Comparison of ENCODE assay signal across 12 cellular contexts in the genomic region with DNA sequence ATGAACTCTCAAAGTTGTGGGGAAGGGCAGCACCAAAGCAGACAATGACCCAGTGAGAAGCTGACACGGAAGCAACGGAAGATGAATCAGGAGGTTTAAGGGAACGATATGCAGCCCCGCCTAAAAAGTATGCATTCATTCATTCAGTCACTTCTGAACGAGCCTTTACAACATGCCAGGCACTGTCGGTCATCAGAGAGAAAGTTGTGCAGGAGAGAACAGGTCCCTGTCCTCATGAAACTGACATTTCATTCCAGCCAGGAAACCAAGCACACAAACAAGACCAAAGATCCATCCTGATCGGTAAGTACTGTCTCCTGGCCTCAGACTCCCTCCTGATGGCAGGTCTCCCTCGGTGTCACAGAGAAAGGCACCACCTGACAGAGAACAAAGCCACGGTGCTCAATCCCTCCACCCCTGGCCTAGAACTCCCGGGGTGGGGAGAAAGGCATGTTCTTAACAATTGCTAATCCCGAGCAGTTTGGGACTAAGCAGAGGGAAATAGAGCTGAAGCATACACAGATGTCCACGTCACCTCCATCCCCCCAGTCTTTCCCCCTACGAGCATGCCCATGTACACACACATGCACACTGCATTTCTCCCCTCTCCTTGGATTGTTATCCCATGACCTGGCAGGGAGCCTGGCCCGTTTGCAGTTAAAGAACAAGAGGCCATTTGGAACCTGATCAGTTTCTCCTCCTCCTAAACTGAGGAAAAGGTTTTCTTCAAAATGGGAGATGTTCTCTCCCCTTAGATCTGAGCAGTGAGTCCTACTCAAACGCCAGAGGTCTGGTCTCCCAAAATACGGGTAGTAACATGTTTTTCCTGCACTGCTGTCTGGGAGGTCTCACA. TPM values are rescaled to one million over a fixed set of nuclear protein-coding genes. Genes with fewer than 3 reads are reported as not detected.
DNase-seq lines count a peak whose midpoint lies in the region; ATAC-seq and TF ChIP-seq lines count a peak whose summit lies in the region.
"Had no signal": no experiment of that assay in that cellular context is flagged by ENCODE, and none has a peak within 500 bp of the region (broad histone marks: within the 10 kb centered on the region; RNA-seq: fewer than 3 reads in every experiment).

No MANE protein-coding gene starts in this region.

- H2AK5ac ChIP-seq in neuronal stem cell (ENCODE audit: low read depth, low read length): peak overlapping the region; percentile 22

- no peak for TF ChIP-seq CTCF in fibroblast of lung (conservative IDR thresholded peaks at IDR 0.05 in 1 of 2, IDR thresholded peaks at IDR 0.05 in 1 of 2; ENCODE audit: low read depth in 1 of 2, low read length in 2 of 2)

- H3K79me1 ChIP-seq in neuronal stem cell (ENCODE audit: low read depth, low read length): no peaks in the 10 kb centered on the region

- no peak overlapping the region for H3K14ac ChIP-seq in neuronal stem cell (ENCODE audit: low read length)

- H3K9ac ChIP-seq in fibroblast of lung (ENCODE audit: insufficient read depth, low read length): no peak overlapping the region
- H3K9ac ChIP-seq in neuronal stem cell (ENCODE audit: low read depth, low read length, poor library complexity): no peak overlapping the region

- H2BK120ac ChIP-seq in neuronal stem cell (ENCODE audit: low read depth, low read length): no peak overlapping the region

- no peaks in the 10 kb centered on the region for H3K9me3 ChIP-seq in fibroblast of lung (ENCODE audit: control insufficient read depth, insufficient read depth, low read depth, low read length)
- no peaks in the 10 kb centered on the region for H3K9me3 ChIP-seq in neuronal stem cell (replicated peaks in 1 of 2; ENCODE audit: control insufficient read depth in 2 of 2, insufficient read depth in 1 of 2, low read depth in 1 of 2, low read length in 2 of 2)
- H3K9me3 ChIP-seq: psoas muscle, tibial artery had no signal

- no peak overlapping the region for H3K4ac ChIP-seq in neuronal stem cell (ENCODE audit: low read length)

- H2BK12ac ChIP-seq in neuronal stem cell (ENCODE audit: low read length): no peak overlapping the region

- ATAC-seq in stimulated activated naive CD8-positive, alpha-beta T cell treated with anti-CD3 and anti-CD28 coated beads, Interleukin-15, Interleukin-2, amounts not matched to agents 100 U/mL and 50 U/mL, for 24 hours: no peak

- no peaks in the 10 kb centered on the region for H3K36me3 ChIP-seq in fibroblast of lung (ENCODE audit: control insufficient read depth, insufficient read depth, low read length)
- H3K36me3 ChIP-seq in neuronal stem cell (replicated peaks in 1 of 2; ENCODE audit: control insufficient read depth in 2 of 2, insufficient read depth in 2 of 2, low read length in 2 of 2): no peaks in the 10 kb centered on the region
- H3K36me3 ChIP-seq: tibial artery had no signal

- H2AFZ ChIP-seq in fibroblast of lung (ENCODE audit: low read length): peak overlapping the region; percentile 28
- H2AFZ ChIP-seq in neuronal stem cell (ENCODE audit: low read length): no peak overlapping the region

- H4K8ac ChIP-seq in neuronal stem cell (ENCODE audit: low read depth, low read length): no peak overlapping the region

- no CpG with 5 or more reads among the region's 16 CpGs for WGBS in neuronal stem cell (ENCODE audit: extremely low coverage in 2 of 2, insufficient read length in 2 of 2, insufficient replicate concordance in 1 of 2), 2 donors

- H4K20me1 ChIP-seq in fibroblast of lung (ENCODE audit: control insufficient read depth, extremely low read depth, insufficient read depth, low read length): no peaks in the 10 kb centered on the region

- no peak overlapping the region for H4K91ac ChIP-seq in neuronal stem cell (ENCODE audit: low read depth, low read length, poor library complexity)

- H3K4me2 ChIP-seq in fibroblast of lung (ENCODE audit: extremely low read depth, insufficient read depth, low read length): no peak overlapping the region
- H3K4me2 ChIP-seq in neuronal stem cell (ENCODE audit: insufficient read depth, low read length, poor library complexity, severe bottlenecking): no peak overlapping the region

- no peaks in the 10 kb centered on the region for H3K79me2 ChIP-seq in fibroblast of lung (ENCODE audit: control insufficient read depth, insufficient read depth, low read length)

- peaks cover 5% of the 10 kb centered on the region for H3K4me1 ChIP-seq in fibroblast of lung (ENCODE audit: control insufficient read depth, extremely low read depth, insufficient read depth, low read length)
- peaks cover 19 to 25% of the 10 kb centered on the region in 2 donors for H3K4me1 ChIP-seq in neuronal stem cell (ENCODE audit: control insufficient read depth in 2 of 2, insufficient read depth in 1 of 2, low read depth in 1 of 2, low read length in 2 of 2)
- H3K4me1 ChIP-seq: tibial artery had no signal

- peak; percentile 50 for DNase-seq in Daoy (ENCODE audit: low read depth)
- peak; percentile 66 for DNase-seq in SW480 (ENCODE audit: low spot score)
- DNase-seq in fibroblast of lung (ENCODE audit: low read depth in 2 of 2): peak; percentile 67 to 73
- DNase-seq in neuronal stem cell (ENCODE audit: low spot score): no peak
- no peak for DNase-seq in posterior vena cava (ENCODE audit: low spot score)
- no peak for DNase-seq in stimulated activated naive CD8-positive, alpha-beta T cell treated with anti-CD3 and anti-CD28 coated beads, Interleukin-15, Interleukin-2, amounts not matched to agents 100 U/mL and 50 U/mL, for 24 hours
- no peak for DNase-seq in midbrain (lab: John Stamatoyannopoulos, UW)
- DNase-seq in glomerular visceral epithelial cell (ENCODE audit: extremely low spot score): no peak
- DNase-seq: activated B cell treated with CpG ODN at 0.5 μM for 24 hours, foreskin melanocyte, psoas muscle had no signal

- H3K23ac ChIP-seq in neuronal stem cell (ENCODE audit: low read depth, low read length, poor library complexity): peak overlapping the region; percentile 13

- peak overlapping the region; percentile 29 for H2BK5ac ChIP-seq in neuronal stem cell (ENCODE audit: low read length)

- H3K4me3 ChIP-seq in fibroblast of lung (replicated peaks in 1 of 4; ENCODE audit: control extremely low read depth in 1 of 4, insufficient read depth in 1 of 4, low read depth in 3 of 4, low read length in 4 of 4) (no peak overlapping the region), neuronal stem cell (ENCODE audit: low read length in 2 of 2) (no peak overlapping the region)
- H3K4me3 ChIP-seq: psoas muscle, tibial artery had no signal

- no peak overlapping the region for H2BK15ac ChIP-seq in neuronal stem cell (ENCODE audit: low read length)

- H3K27me3 ChIP-seq in fibroblast of lung (ENCODE audit: control insufficient read depth, insufficient read depth, low read length) (no peaks in the 10 kb centered on the region), neuronal stem cell (ENCODE audit: control insufficient read depth in 3 of 3, insufficient read depth in 3 of 3, low read depth in 1 of 3, low read length in 3 of 3) (no peaks in the 10 kb centered on the region)
- H3K27me3 ChIP-seq: tibial artery had no signal

- intact Hi-C loops in posterior vena cava (cut with DNase I): no loop called here

- H3K27ac ChIP-seq in fibroblast of lung (ENCODE audit: insufficient read depth, low read length) (no peak overlapping the region), neuronal stem cell (replicated peaks; ENCODE audit: low read length) (no peak overlapping the region)
- H3K27ac ChIP-seq: psoas muscle, tibial artery had no signal

- H3K18ac ChIP-seq in neuronal stem cell (ENCODE audit: low read length): peak overlapping the region; percentile 77

RNA-seq across cellular contexts. Expression of a gene that starts 49.4 kb away (rescaled TPM):
- total RNA-seq in Daoy (2014; rRNA removed; shearing (Covaris generic)): 21.5 and 23.9 TPM in 2 replicates
- 10.5 and 14.5 TPM in 2 replicates for total RNA-seq in fibroblast of lung
- polyA plus RNA-seq in fibroblast of lung: 3.8 and 5.7 TPM in 2 replicates
- polyA plus RNA-seq in fibroblast of lung (2012): 8.7 and 17.9 TPM in 2 replicates
- polyA minus RNA-seq in fibroblast of lung (ENCODE audit: low replicate concordance): 2.3 and 2.6 TPM in 2 replicates
- polyA plus RNA-seq in neuronal stem cell (2013, experiment 1 of 2): 19.8 TPM
- 20.8 TPM for polyA plus RNA-seq in neuronal stem cell (2013, experiment 2 of 2)
- 10 to 100 TPM; 15.0 to 16.9 TPM for total RNA-seq in posterior vena cava

RNA-seq across cellular contexts. Expression of a gene that starts 51.9 kb away (rescaled TPM):
- total RNA-seq in Daoy (2014; rRNA removed; shearing (Covaris generic)): 15.2 and 28.4 TPM in 2 replicates
- total RNA-seq in fibroblast of lung (10.3 and 22.8 TPM in 2 replicates), posterior vena cava (10 to 100 TPM in 1 of 2 donors, 1 to 10 TPM in 1; 5.5 to 11.6 TPM)
- polyA plus RNA-seq in fibroblast of lung: 5.1 and 8.2 TPM in 2 replicates
- polyA plus RNA-seq in fibroblast of lung (2012): 9.3 and 20.8 TPM in 2 replicates
- 13.5 and 48.6 TPM in 2 replicates for polyA minus RNA-seq in fibroblast of lung (ENCODE audit: low replicate concordance)
- polyA plus RNA-seq in neuronal stem cell (2013, experiment 1 of 2): 6.1 TPM
- 5.8 TPM for polyA plus RNA-seq in neuronal stem cell (2013, experiment 2 of 2)

Comparison
In these comparisons a context has a peak if more than half of its experiments do, and no peak if none do; other contexts are left out.
1. DNase-seq: peak in Daoy (single experiment), SW480 (single experiment) and fibroblast of lung (2 of 2); none in neuronal stem cell (single experiment), posterior vena cava (single experiment), stimulated activated naive CD8-positive, alpha-beta T cell treated with anti-CD3 and anti-CD28 coated beads, Interleukin-15, Interleukin-2, amounts not matched to agents 100 U/mL and 50 U/mL, for 24 hours (single experiment), midbrain (single experiment) and glomerular visceral epithelial cell (single experiment).